ENCODE assay signal across 8 cellular contexts in the genomic region with DNA sequence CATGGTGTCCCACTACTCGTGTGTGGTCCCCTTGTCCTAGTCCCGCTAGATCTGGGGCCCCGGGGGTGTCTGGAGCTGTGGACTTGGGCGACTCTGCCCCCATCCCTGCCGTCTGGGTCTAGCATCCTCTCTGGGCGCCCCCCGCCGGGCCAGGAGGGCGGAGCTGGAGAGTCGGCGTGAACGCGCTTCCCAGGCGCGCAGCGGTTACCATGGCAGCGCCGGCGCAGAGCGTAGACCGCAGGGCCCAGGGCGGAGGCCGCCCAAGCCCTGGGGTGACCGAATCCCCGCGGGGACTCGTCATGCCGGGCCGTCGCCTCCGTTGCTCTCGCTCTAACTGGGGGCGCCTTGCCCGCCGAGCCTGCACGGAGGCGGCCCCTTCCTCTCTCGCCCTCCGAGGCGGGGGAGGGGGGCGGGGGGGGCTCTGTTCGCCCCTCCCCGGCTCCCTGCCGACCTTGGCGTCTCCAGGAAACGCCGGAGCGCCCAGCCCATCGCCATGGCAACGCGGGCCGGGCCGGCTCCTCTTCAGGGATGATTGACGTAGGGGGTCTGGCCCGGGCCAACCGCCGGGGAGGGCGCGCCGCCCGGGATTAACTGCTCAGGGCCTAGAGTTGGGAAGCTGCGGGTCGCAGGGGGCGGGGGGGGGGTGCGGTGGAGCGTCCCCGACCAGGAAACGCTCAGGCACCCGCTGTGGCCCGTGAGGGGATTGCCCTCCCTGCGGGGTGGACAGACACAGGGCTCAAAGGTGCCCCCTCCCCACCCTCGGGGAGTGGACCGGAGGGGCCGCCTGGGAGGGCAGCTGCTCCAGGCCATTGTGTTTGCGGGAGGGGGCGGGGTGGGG. TPM values are rescaled to one million over a fixed set of nuclear protein-coding genes. Genes with fewer than 3 reads are reported as not detected.
DNase-seq lines count a peak whose midpoint lies in the region; ATAC-seq and TF ChIP-seq lines count a peak whose summit lies in the region.

No MANE protein-coding gene starts in this region.

- no peaks in the 10 kb centered on the region for H3K36me3 Mint-ChIP-seq in T-helper 17 cell (ENCODE audit: low read depth)

- H3K27ac ChIP-seq in BLaER1 = peak overlapping the region; percentile 85

- no peaks in the 10 kb centered on the region for H3K27me3 Mint-ChIP-seq in T-helper 17 cell

- peak overlapping the region; percentile 65 for H3K27ac Mint-ChIP-seq in T-helper 17 cell

- DNase-seq in T-helper 17 cell (peak; percentile 80 to 84 (median 83)), anterior cingulate cortex (lab: John Stamatoyannopoulos, UW) (peak in 54 of 58 donors; percentile 19 to 87 (median 60)), hippocampal formation (lab: John Stamatoyannopoulos, UW) (peak; percentile 14 to 55), skeletal muscle cell (ENCODE audit: low read depth) (no peak), NCI-H446 (lab: John Stamatoyannopoulos, UW) (no peak)

- H3K4me3 Mint-ChIP-seq in T-helper 17 cell = peak overlapping the region; percentile 83

- peaks cover 9% of the 10 kb centered on the region; the same call in 1 of the 2 replicates for H3K36me3 ChIP-seq in BLaER1

- TF ChIP-seq RAD21 in Ishikawa (IDR thresholded peaks at IDR 0.05; ENCODE audit: low read depth) = no peak

- H4K20me1 ChIP-seq in BLaER1 = peaks cover 43% of the 10 kb centered on the region

- H3K4me1 ChIP-seq in BLaER1 = peaks cover 85% of the 10 kb centered on the region

- TF ChIP-seq EP300 in Ishikawa (IDR thresholded peaks at IDR 0.05; ENCODE audit: borderline replicate concordance) = no peak

- peaks cover 27% of the 10 kb centered on the region for H3K4me1 Mint-ChIP-seq in T-helper 17 cell

- ATAC-seq in GM19467 (IDR thresholded peaks at IDR 0.05; ENCODE audit: unreplicated experiment) (peak; percentile 50), T-helper 17 cell (peak; percentile 84)

- peak overlapping the region; percentile 98 for H3K4me2 ChIP-seq in BLaER1

- H3K4me3 ChIP-seq in BLaER1 (peak overlapping the region; percentile 58), skeletal muscle cell (ENCODE audit: low read depth, low read length) (peak overlapping the region; percentile 32)

- H3K27me3 ChIP-seq in BLaER1 = no peaks in the 10 kb centered on the region

- H3K9ac ChIP-seq in BLaER1 = peak overlapping the region; percentile 68

- H3K9me3 ChIP-seq in BLaER1 (no peaks in the 10 kb centered on the region), T-helper 17 cell (ENCODE audit: control insufficient read depth, low read length, poor library complexity, severe bottlenecking) (no peaks in the 10 kb centered on the region)

TF ChIP-seq in Ishikawa, 13 proteins besides CTCF, POLR2A, EP300 and RAD21:
- no peak for TF ChIP-seq FOXM1 (IDR thresholded peaks at IDR 0.05; ENCODE audit: borderline replicate concordance, low read depth)
- no peak for TF ChIP-seq TCF12 (IDR thresholded peaks at IDR 0.05; ENCODE audit: low read depth)
- no peak for TF ChIP-seq TAF1 (IDR thresholded peaks at IDR 0.05; ENCODE audit: low read depth)
- no peak for TF ChIP-seq CREB1 (IDR thresholded peaks at IDR 0.05; ENCODE audit: low read depth)
- peak; percentile 86 for TF ChIP-seq ZBTB7A (IDR thresholded peaks at IDR 0.05; ENCODE audit: low read depth)
- no peak for TF ChIP-seq NFIC (IDR thresholded peaks at IDR 0.05)
- no peak for TF ChIP-seq TEAD4 (IDR thresholded peaks at IDR 0.05)
- TF ChIP-seq, protein P1, sequence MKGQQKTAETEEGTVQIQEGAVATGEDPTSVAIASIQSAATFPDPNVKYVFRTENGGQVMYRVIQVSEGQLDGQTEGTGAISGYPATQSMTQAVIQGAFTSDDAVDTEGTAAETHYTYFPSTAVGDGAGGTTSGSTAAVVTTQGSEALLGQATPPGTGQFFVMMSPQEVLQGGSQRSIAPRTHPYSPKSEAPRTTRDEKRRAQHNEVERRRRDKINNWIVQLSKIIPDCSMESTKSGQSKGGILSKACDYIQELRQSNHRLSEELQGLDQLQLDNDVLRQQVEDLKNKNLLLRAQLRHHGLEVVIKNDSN (IDR thresholded peaks at IDR 0.05) = no peak
- no peak for TF ChIP-seq CEBPB (IDR thresholded peaks at IDR 0.05)
- TF ChIP-seq YY1 (IDR thresholded peaks at IDR 0.05; ENCODE audit: low read depth) = 0 out of 2 replicates have a peak, but pooled peaks have one; percentile 16
- TF ChIP-seq, protein P2, sequence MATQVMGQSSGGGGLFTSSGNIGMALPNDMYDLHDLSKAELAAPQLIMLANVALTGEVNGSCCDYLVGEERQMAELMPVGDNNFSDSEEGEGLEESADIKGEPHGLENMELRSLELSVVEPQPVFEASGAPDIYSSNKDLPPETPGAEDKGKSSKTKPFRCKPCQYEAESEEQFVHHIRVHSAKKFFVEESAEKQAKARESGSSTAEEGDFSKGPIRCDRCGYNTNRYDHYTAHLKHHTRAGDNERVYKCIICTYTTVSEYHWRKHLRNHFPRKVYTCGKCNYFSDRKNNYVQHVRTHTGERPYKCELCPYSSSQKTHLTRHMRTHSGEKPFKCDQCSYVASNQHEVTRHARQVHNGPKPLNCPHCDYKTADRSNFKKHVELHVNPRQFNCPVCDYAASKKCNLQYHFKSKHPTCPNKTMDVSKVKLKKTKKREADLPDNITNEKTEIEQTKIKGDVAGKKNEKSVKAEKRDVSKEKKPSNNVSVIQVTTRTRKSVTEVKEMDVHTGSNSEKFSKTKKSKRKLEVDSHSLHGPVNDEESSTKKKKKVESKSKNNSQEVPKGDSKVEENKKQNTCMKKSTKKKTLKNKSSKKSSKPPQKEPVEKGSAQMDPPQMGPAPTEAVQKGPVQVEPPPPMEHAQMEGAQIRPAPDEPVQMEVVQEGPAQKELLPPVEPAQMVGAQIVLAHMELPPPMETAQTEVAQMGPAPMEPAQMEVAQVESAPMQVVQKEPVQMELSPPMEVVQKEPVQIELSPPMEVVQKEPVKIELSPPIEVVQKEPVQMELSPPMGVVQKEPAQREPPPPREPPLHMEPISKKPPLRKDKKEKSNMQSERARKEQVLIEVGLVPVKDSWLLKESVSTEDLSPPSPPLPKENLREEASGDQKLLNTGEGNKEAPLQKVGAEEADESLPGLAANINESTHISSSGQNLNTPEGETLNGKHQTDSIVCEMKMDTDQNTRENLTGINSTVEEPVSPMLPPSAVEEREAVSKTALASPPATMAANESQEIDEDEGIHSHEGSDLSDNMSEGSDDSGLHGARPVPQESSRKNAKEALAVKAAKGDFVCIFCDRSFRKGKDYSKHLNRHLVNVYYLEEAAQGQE (IDR thresholded peaks at IDR 0.05; ENCODE audit: low read depth) = no peak
- TF ChIP-seq, protein P3, sequence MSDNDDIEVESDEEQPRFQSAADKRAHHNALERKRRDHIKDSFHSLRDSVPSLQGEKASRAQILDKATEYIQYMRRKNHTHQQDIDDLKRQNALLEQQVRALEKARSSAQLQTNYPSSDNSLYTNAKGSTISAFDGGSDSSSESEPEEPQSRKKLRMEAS (IDR thresholded peaks at IDR 0.05) = 0 out of 2 replicates have a peak, but pooled peaks have one; percentile 15
- peak; percentile 42; the same call in 1 of the 2 replicates for TF ChIP-seq EGR1 (IDR thresholded peaks at IDR 0.05)
TF ChIP-seq in Ishikawa: peak in this region for 4.

RNA-seq across cellular contexts. Expression of a gene that starts 8.9 kb away (rescaled TPM):
- 10 to 100 TPM; 37.6 to 39.6 TPM for total RNA-seq in T-helper 17 cell

RNA-seq across cellular contexts. Expression of a gene that starts 9.9 kb away (rescaled TPM):
- 100 to 1,000 TPM; 112 to 113 TPM for total RNA-seq in T-helper 17 cell

RNA-seq across cellular contexts. Expression of a gene that starts 31.6 kb away (rescaled TPM):
- 1 to 10 TPM in 1 of 2 donors, under 1 TPM in 1; 0.63 to 3.2 TPM for total RNA-seq in T-helper 17 cell

RNA-seq across cellular contexts. Expression of a gene that starts 43.1 kb away (rescaled TPM):
- total RNA-seq in T-helper 17 cell = under 1 TPM; 0.29 to 0.85 TPM

Comparison
In these comparisons a context has a peak if more than half of its experiments do, and no peak if none do; other contexts are left out.
1. DNase-seq: peak in T-helper 17 cell (3 of 3), anterior cingulate cortex (54 of 58) and hippocampal formation (2 of 2); none in skeletal muscle cell (single experiment) and NCI-H446 (0 of 2).